21 cellular contexts compared by ENCODE assay signal in genomic region chr12:3611853-3612703, GRCh38.
A peak's percentile ranks its signal among the peaks of the same experiment; 100 is the strongest.
DNase-seq lines count a peak whose midpoint lies in the region; ATAC-seq and TF ChIP-seq lines count a peak whose summit lies in the region.
"Had no signal": no experiment of that assay in that cellular context is flagged by ENCODE, and none has a peak within 500 bp of the region (broad histone marks: within the 10 kb centered on the region; RNA-seq: fewer than 3 reads in every experiment).

No MANE protein-coding gene starts in this region.

- no peaks in the 10 kb centered on the region for H3K27me3 Mint-ChIP-seq in CD14-positive monocyte (ENCODE audit: low read depth in 3 of 3)

- H3K27me3 ChIP-seq in heart left ventricle, result no peaks in the 10 kb centered on the region
- H3K27me3 ChIP-seq: colonic mucosa, neutrophil, uterus had no signal

- H3K36me3 Mint-ChIP-seq in CD14-positive monocyte, result peaks cover 66 to 76% of the 10 kb centered on the region in 2 donors

- peaks cover 0 to 14% (median 0%) of the 10 kb centered on the region in 12 donors for H3K9me3 ChIP-seq in heart left ventricle
- H3K9me3 ChIP-seq: colonic mucosa, mucosa of descending colon, neutrophil, uterus had no signal

- no peak overlapping the region for H3K4me3 ChIP-seq in heart left ventricle
- H3K4me3 ChIP-seq: colonic mucosa, mucosa of descending colon, uterus had no signal

- WGBS in heart left ventricle, 4 donors, result 41 to 53% (median 48%) methylated on average over 8 of the region's 8 CpGs

- H3K4me1 ChIP-seq in heart left ventricle, result peaks cover 0 to 33% (median 12%) of the 10 kb centered on the region in 12 donors
- H3K4me1 ChIP-seq: colonic mucosa, uterus had no signal

- H3K27ac ChIP-seq in heart left ventricle, result peak overlapping the region; percentile 26 to 91 (median 77)
- H3K27ac ChIP-seq: C4-2B, colonic mucosa, neutrophil, uterus had no signal

- no peak for TF ChIP-seq CTCF in CD14-positive monocyte (IDR thresholded peaks at IDR 0.05)
- no peak for TF ChIP-seq CTCF in heart left ventricle (IDR thresholded peaks at IDR 0.05)

- peaks cover 0 to 15% (median 0%) of the 10 kb centered on the region in 9 donors for H3K36me3 ChIP-seq in heart left ventricle
- H3K36me3 ChIP-seq: colonic mucosa, uterus had no signal

- H3K27ac Mint-ChIP-seq in CD14-positive monocyte, result peak overlapping the region in 1 of 7 donors; percentile 22
- H3K27ac Mint-ChIP-seq: activated CD8-positive, alpha-beta T cell treated with anti-CD3 and anti-CD28 coated beads, Interleukin-2, amount 10 ng/mL, durations not matched to agents 7 days and 5 days; H9 had no signal

- no peak for TF ChIP-seq POLR2A in heart left ventricle (IDR thresholded peaks at IDR 0.05)

- ATAC-seq in heart left ventricle (peak; percentile 85 to 93 (median 89)), SK-N-SH treated with all-trans-retinoic acid at 6 μM for 48 hours (no peak)
- ATAC-seq: activated CD8-positive, alpha-beta T cell treated with anti-CD3 and anti-CD28 coated beads, Interleukin-2, amount 10 ng/mL, durations not matched to agents 7 days and 5 days; mucosa of descending colon had no signal

- H3K4me3 Mint-ChIP-seq in CD14-positive monocyte, result no peak overlapping the region
- H3K4me3 Mint-ChIP-seq: activated CD8-positive, alpha-beta T cell treated with anti-CD3 and anti-CD28 coated beads, Interleukin-2, amount 10 ng/mL, durations not matched to agents 7 days and 5 days; H9; immature natural killer cell had no signal

- DNase-seq in CD14-positive monocyte (ENCODE audit: low spot score) (peak; percentile 13), NCI-H1694 treated with DMSO at 0.1 percent for 48 hours (lab: John Stamatoyannopoulos, UW) (peak; percentile 74), heart left ventricle (peak in 4 of 5 donors; percentile 35 to 48 (median 44)), pons (ENCODE audit: low spot score) (peak; percentile 21), NCI-H748 (lab: John Stamatoyannopoulos, UW; ENCODE audit: unreplicated experiment) (no peak), T-helper 1 cell (no peak), G401 (ENCODE audit: low spot score) (no peak)
- DNase-seq: activated CD4-positive, CD25-positive, alpha-beta regulatory T cell treated with anti-CD3 and anti-CD28 coated beads, Interleukin-2, amount 50 U/mL, for 72 hours; activated CD8-positive, alpha-beta T cell treated with anti-CD3 and anti-CD28 coated beads, Interleukin-2, amount 10 ng/mL, durations not matched to agents 7 days and 5 days; activated gamma-delta T cell treated with Interleukin-2 at 50 U/mL for 16 hours; colonic mucosa; GF-D8; H9; immature natural killer cell; mucosa of descending colon; NCI-H1092 treated with DMSO at 0.1 percent for 48 hours; NCI-H526; uterus had no signal

- in situ Hi-C loops in G401 (cut with HindIII; ENCODE audit: low sequenced_read_pairs), result no loop called here

- intact Hi-C loops in CD14-positive monocyte (cut with micrococcal nuclease) (no loop called here), heart left ventricle (cut with DNase I) (no loop called here)

- peaks cover 0 to 5% (median 2%) of the 10 kb centered on the region in 7 donors for H3K9me3 Mint-ChIP-seq in CD14-positive monocyte
- H3K9me3 Mint-ChIP-seq: H9 had no signal

- no peaks in the 10 kb centered on the region for H3K4me1 Mint-ChIP-seq in CD14-positive monocyte

TF ChIP-seq in SK-N-SH treated with all-trans-retinoic acid at 6 μM for 48 hours, 23 proteins besides CTCF, POLR2A, EP300 and RAD21:
- TF ChIP-seq CSDC2 (CRISPR knock-in tag; IDR thresholded peaks at IDR 0.05) (no peak), PPARA (CRISPR knock-in tag; IDR thresholded peaks at IDR 0.05; ENCODE audit: borderline replicate concordance) (no peak), GLIS3 (CRISPR knock-in tag; IDR thresholded peaks at IDR 0.05) (no peak), ZNF8 (CRISPR knock-in tag; IDR thresholded peaks at IDR 0.05) (no peak), SNAI2 (CRISPR knock-in tag; IDR thresholded peaks at IDR 0.05) (no peak), ESRRG (CRISPR knock-in tag; IDR thresholded peaks at IDR 0.05) (no peak), ISL1 (CRISPR knock-in tag; IDR thresholded peaks at IDR 0.05) (no peak), ZFP3 (CRISPR knock-in tag; IDR thresholded peaks at IDR 0.05) (no peak), POU6F1 (CRISPR knock-in tag; IDR thresholded peaks at IDR 0.05; ENCODE audit: borderline replicate concordance, low read depth) (no peak), RARB (CRISPR knock-in tag; IDR thresholded peaks at IDR 0.05) (no peak)
- TF ChIP-seq, protein P1, sequence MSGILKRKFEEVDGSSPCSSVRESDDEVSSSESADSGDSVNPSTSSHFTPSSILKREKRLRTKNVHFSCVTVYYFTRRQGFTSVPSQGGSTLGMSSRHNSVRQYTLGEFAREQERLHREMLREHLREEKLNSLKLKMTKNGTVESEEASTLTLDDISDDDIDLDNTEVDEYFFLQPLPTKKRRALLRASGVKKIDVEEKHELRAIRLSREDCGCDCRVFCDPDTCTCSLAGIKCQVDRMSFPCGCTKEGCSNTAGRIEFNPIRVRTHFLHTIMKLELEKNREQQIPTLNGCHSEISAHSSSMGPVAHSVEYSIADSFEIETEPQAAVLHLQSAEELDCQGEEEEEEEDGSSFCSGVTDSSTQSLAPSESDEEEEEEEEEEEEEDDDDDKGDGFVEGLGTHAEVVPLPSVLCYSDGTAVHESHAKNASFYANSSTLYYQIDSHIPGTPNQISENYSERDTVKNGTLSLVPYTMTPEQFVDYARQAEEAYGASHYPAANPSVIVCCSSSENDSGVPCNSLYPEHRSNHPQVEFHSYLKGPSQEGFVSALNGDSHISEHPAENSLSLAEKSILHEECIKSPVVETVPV (CRISPR knock-in tag; IDR thresholded peaks at IDR 0.05), result no peak

Comparison
In these comparisons a context has a peak if more than half of its experiments do, and no peak if none do; other contexts are left out.
1. DNase-seq: peak in CD14-positive monocyte (single experiment), NCI-H1694 treated with DMSO at 0.1 percent for 48 hours (single experiment), heart left ventricle (4 of 5) and pons (single experiment); none in NCI-H748 (single experiment), T-helper 1 cell (0 of 5) and G401 (single experiment).